9 cellular contexts compared by ENCODE assay signal in the genomic region with DNA sequence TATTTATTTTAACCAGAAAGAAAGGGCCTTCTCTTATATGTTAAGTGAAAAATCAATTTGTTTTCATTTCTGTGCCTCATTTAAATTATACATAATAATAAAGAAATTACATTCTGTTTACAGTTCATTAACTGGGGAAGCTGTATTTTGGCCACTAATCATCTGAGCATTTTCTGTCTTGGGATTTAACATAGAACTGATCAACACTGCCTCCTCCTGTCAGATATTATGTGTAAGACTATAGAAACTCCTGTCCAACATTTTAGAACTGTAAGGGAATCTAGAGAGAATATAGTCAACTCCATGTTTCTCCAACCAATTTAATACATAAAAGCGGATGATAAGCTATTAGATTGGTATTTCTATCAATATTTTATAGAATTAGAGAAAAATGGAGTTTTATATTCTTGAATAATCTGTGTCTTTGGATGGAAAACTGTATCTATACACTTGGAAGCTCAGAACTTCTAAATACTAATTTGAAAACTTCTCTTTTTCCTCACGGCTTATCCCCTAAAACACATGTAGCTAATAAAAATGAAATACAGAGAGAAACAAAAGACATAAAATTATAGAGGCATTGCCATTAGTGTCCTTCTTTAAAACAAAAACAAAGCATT. TPM values are rescaled to one million over a fixed set of nuclear protein-coding genes. Genes with fewer than 3 reads are reported as not detected.
DNase-seq lines count a peak whose midpoint lies in the region; ATAC-seq and TF ChIP-seq lines count a peak whose summit lies in the region.
"Had no signal": no experiment of that assay in that cellular context is flagged by ENCODE, and none has a peak within 500 bp of the region (broad histone marks: within the 10 kb centered on the region; RNA-seq: fewer than 3 reads in every experiment).

No MANE protein-coding gene starts in this region.

- ATAC-seq in GM21619 (IDR thresholded peaks at IDR 0.05; ENCODE audit: unreplicated experiment) (peak; percentile 46), left ventricle myocardium superior (peak; percentile 38)

- H3K27ac ChIP-seq in A673 (ENCODE audit: low read depth, low read length, poor library complexity, severe bottlenecking) (no peak overlapping the region), SK-N-MC (peak overlapping the region; percentile 61)

- TF ChIP-seq CTCF in A673 (conservative IDR thresholded peaks at IDR 0.05; ENCODE audit: low read depth, low read length) = peak; percentile 62

- POLR2A ChIA-PET in A673 (lab: Charles Lee; ENCODE audit: low non-redundant PET) = no interaction called here

- H3K4me3 ChIP-seq in A673 (ENCODE audit: low read depth, low read length, poor library complexity, severe bottlenecking) (no peak overlapping the region), SK-N-MC (no peak overlapping the region)

- BruUV-seq in A673 (replicated peaks; lab: Mats Ljungman, UMichigan) = no TSS peak

- peak overlapping the region; percentile 13 for H3K9ac ChIP-seq in SK-N-MC (ENCODE audit: insufficient read length)

- H3K9me3 ChIP-seq in A673 (ENCODE audit: low read depth, low read length, poor library complexity, severe bottlenecking) (no peaks in the 10 kb centered on the region), SK-N-MC (ENCODE audit: low read depth, low read length) (no peaks in the 10 kb centered on the region)

- intact Hi-C loops in A673 (cut with micrococcal nuclease; ENCODE audit: unreplicated experiment) = loop anchor here (1.0 kb wide), 1 partner anchor 165 kb away; no protein-coding TSS in a partner anchor
- intact Hi-C loops in left ventricle myocardium superior (cut with micrococcal nuclease) = no loop called here

- DNase-seq in A673 (ENCODE audit: low spot score) (peak; percentile 64), SK-N-MC (ENCODE audit: low read depth, low spot score) (no peak), left ventricle myocardium superior (no peak), NCI-H446 (lab: John Stamatoyannopoulos, UW) (no peak), NCI-H524 treated with DMSO at 0.1 percent for 48 hours (lab: John Stamatoyannopoulos, UW) (no peak), germinal center (ENCODE audit: low spot score) (no peak), ecto neural progenitor cell (ENCODE audit: low spot score) (no peak)
- DNase-seq: effector CD8-positive, alpha-beta T cell had no signal

- H3K27me3 ChIP-seq in A673 (replicated peaks; ENCODE audit: insufficient read depth, low read depth, low read length, poor library complexity) = no peaks in the 10 kb centered on the region

- H3K36me3 ChIP-seq in A673 (ENCODE audit: insufficient read depth, low read length, poor library complexity, severe bottlenecking) = no peaks in the 10 kb centered on the region
- H3K36me3 ChIP-seq in SK-N-MC (ENCODE audit: insufficient read depth, low read length) = no peaks in the 10 kb centered on the region

- peaks cover 19% of the 10 kb centered on the region for H3K4me1 ChIP-seq in A673 (ENCODE audit: insufficient read depth, low read length, poor library complexity, severe bottlenecking)

- CTCF ChIA-PET in A673 (lab: Charles Lee) = interaction anchor here (0.6 to 5.0 kb wide), 5 partner anchors 147 to 489 kb away, joined by 3 to 46 read pairs (median 5); no protein-coding TSS in a partner anchor

RNA-seq across cellular contexts. Expression of a gene that starts 33.0 kb away (rescaled TPM):
- 8.4 and 13.2 TPM in 2 replicates for total RNA-seq in A673 (2021)
- total RNA-seq in left ventricle myocardium superior = 2.7 TPM
